8 cellular contexts compared by ENCODE assay signal in the genomic region with DNA sequence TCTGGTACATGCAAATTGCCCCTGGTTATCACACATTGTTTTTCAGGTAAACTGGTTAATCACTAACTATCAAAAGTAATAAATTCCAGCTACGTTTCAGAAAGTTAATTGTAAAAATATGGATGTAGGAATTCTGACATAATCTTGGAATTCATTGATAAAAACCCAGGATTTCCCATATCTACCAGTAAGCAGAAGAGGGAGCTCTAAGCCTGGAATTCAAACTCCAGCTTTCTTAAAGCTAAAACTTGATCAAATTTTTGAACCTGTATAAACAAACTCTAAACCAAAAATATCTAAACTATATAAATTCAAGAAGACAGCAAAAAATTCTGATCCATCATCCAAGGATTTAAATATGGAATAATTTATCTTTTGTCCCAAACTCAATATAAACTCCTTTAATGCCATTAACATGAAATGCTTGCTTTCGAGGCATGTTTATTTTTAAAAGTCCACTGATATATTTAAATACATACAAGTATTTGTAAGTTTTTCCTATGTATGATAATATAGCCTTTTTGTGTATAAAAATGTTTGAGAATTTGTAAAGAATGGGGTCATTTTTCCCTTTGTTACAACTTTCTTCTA.
DNase-seq lines count a peak whose midpoint lies in the region; ATAC-seq, FAIRE-seq and TF ChIP-seq lines count a peak whose summit lies in the region.

No MANE protein-coding gene starts in this region.

- no peak overlapping the region for H3K4me3 Mint-ChIP-seq in activated CD8-positive, alpha-beta memory T cell treated with anti-CD3 and anti-CD28 coated beads, Interleukin-2, amount 10 ng/mL, durations not matched to agents 7 days and 5 days

- H3K27ac Mint-ChIP-seq in activated CD8-positive, alpha-beta memory T cell treated with anti-CD3 and anti-CD28 coated beads, Interleukin-2, amount 10 ng/mL, durations not matched to agents 7 days and 5 days, result no peak overlapping the region

- H3K79me2 ChIP-seq in keratinocyte (ENCODE audit: control insufficient read depth, insufficient read depth, low read length), result no peaks in the 10 kb centered on the region

- no peaks in the 10 kb centered on the region for H3K27me3 ChIP-seq in A673 (replicated peaks; ENCODE audit: insufficient read depth, low read depth, low read length, poor library complexity)
- H3K27me3 ChIP-seq in HAP-1 (ENCODE audit: low read depth), result peaks cover 39% of the 10 kb centered on the region
- H3K27me3 ChIP-seq in keratinocyte (ENCODE audit: control insufficient read depth, extremely low read depth, insufficient read depth, low read length), result no peaks in the 10 kb centered on the region

- no peaks in the 10 kb centered on the region for H3K4me1 ChIP-seq in A673 (ENCODE audit: insufficient read depth, low read length, poor library complexity, severe bottlenecking)
- H3K4me1 ChIP-seq in HAP-1, result no peaks in the 10 kb centered on the region
- H3K4me1 ChIP-seq in keratinocyte (ENCODE audit: control insufficient read depth, extremely low read depth, insufficient read depth, low read length), result peaks cover 9% of the 10 kb centered on the region

- no peaks in the 10 kb centered on the region for H3K36me3 Mint-ChIP-seq in activated CD8-positive, alpha-beta memory T cell treated with anti-CD3 and anti-CD28 coated beads, Interleukin-2, amount 10 ng/mL, durations not matched to agents 7 days and 5 days

- no peak for ATAC-seq in GM18517 (IDR thresholded peaks at IDR 0.05; ENCODE audit: unreplicated experiment)
- ATAC-seq in activated CD8-positive, alpha-beta memory T cell treated with anti-CD3 and anti-CD28 coated beads, Interleukin-2, amount 10 ng/mL, durations not matched to agents 7 days and 5 days, result no peak

- no peaks in the 10 kb centered on the region for H3K4me1 Mint-ChIP-seq in activated CD8-positive, alpha-beta memory T cell treated with anti-CD3 and anti-CD28 coated beads, Interleukin-2, amount 10 ng/mL, durations not matched to agents 7 days and 5 days

- peak; percentile 79 for TF ChIP-seq CTCF in A673 (conservative IDR thresholded peaks at IDR 0.05; ENCODE audit: low read depth, low read length)
- TF ChIP-seq CTCF in VCaP (conservative IDR thresholded peaks at IDR 0.05), result peak; percentile 78
- TF ChIP-seq CTCF in keratinocyte (optimal IDR thresholded peaks at IDR 0.05 in 1 of 3, IDR thresholded peaks at IDR 0.05 in 1 of 3, conservative IDR thresholded peaks at IDR 0.05 in 1 of 3; ENCODE audit: extremely low read depth in 1 of 3, insufficient read depth in 2 of 3, low read length in 3 of 3), result peak in 2 of 3 experiments; percentile 31 to 40

- POLR2A ChIA-PET in A673 (lab: Charles Lee; ENCODE audit: low non-redundant PET), result interaction anchor here (0.5 kb wide), 1 partner anchor 1340 kb away, joined by 14 read pairs; no protein-coding TSS in a partner anchor

- H4K20me1 ChIP-seq in keratinocyte (ENCODE audit: control insufficient read depth, extremely low read depth, insufficient read depth, low read length), result no peaks in the 10 kb centered on the region

- no TSS peak for BruUV-seq in A673 (replicated peaks; lab: Mats Ljungman, UMichigan)

- H3K4me2 ChIP-seq in keratinocyte (ENCODE audit: control insufficient read depth, extremely low read depth, insufficient read depth, low read depth, low read length), result no peak overlapping the region

- CTCF ChIA-PET in A673 (lab: Charles Lee), result interaction anchor here (0.7 to 1.4 kb wide), 5 partner anchors 92 to 883 kb away, joined by 3 to 5 read pairs (median 3); no protein-coding TSS in a partner anchor
- CTCF ChIA-PET in activated CD8-positive, alpha-beta memory T cell treated with anti-CD3 and anti-CD28 coated beads, Interleukin-2, amount 10 ng/mL, durations not matched to agents 7 days and 5 days (lab: Charles Lee), result interaction anchor here (1.1 kb wide), 1 partner anchor 243 kb away, joined by 5 read pairs; no protein-coding TSS in a partner anchor

- H3K9ac ChIP-seq in keratinocyte (ENCODE audit: control insufficient read depth, extremely low read depth, insufficient read depth, low read length), result no peak overlapping the region

- H3K27ac ChIP-seq in A673 (ENCODE audit: low read depth, low read length, poor library complexity, severe bottlenecking) (no peak overlapping the region), VCaP (no peak overlapping the region), keratinocyte (ENCODE audit: control insufficient read depth, insufficient read depth, low read length) (no peak overlapping the region)

- intact Hi-C loops in A673 (cut with micrococcal nuclease; ENCODE audit: unreplicated experiment), result loop anchor here (1.0 to 10.0 kb wide), 5 partner anchors 244 to 1104 kb away; no protein-coding TSS in a partner anchor

- H3K4me3 ChIP-seq in A673 (ENCODE audit: low read depth, low read length, poor library complexity, severe bottlenecking) (no peak overlapping the region), HAP-1 (no peak overlapping the region), keratinocyte (ENCODE audit: control insufficient read depth in 2 of 3, extremely low read depth in 1 of 3, insufficient read depth in 2 of 3, low read depth in 1 of 3, low read length in 3 of 3) (no peak overlapping the region)

- no peaks in the 10 kb centered on the region for H3K27me3 Mint-ChIP-seq in activated CD8-positive, alpha-beta memory T cell treated with anti-CD3 and anti-CD28 coated beads, Interleukin-2, amount 10 ng/mL, durations not matched to agents 7 days and 5 days

- peak; percentile 62 for FAIRE-seq in keratinocyte (lab: Jason Lieb, UNC)

- H3K36me3 ChIP-seq in A673 (ENCODE audit: insufficient read depth, low read length, poor library complexity, severe bottlenecking) (no peaks in the 10 kb centered on the region), HAP-1 (replicated peaks) (no peaks in the 10 kb centered on the region), keratinocyte (ENCODE audit: control insufficient read depth in 2 of 2, extremely low read depth in 1 of 2, insufficient read depth in 2 of 2, low read length in 2 of 2) (no peaks in the 10 kb centered on the region)

- H3K9me3 ChIP-seq in A673 (ENCODE audit: low read depth, low read length, poor library complexity, severe bottlenecking) (no peaks in the 10 kb centered on the region), HAP-1 (no peaks in the 10 kb centered on the region), keratinocyte (ENCODE audit: control insufficient read depth, low read depth, low read length) (no peaks in the 10 kb centered on the region)

- peak; percentile 46 for DNase-seq in A673 (ENCODE audit: low spot score)
- DNase-seq in HAP-1 (ENCODE audit: low spot score in 2 of 2), result peak; percentile 13 to 59
- DNase-seq in keratinocyte (ENCODE audit: low read depth, low spot score), result no peak
- no peak for DNase-seq in stimulated activated naive CD4-positive, alpha-beta T cell treated with Interleukin-2 at 50 U/mL for 16 hours (lab: John Stamatoyannopoulos, UW)
- no peak for DNase-seq in activated CD8-positive, alpha-beta memory T cell treated with anti-CD3 and anti-CD28 coated beads, Interleukin-2, amount 10 ng/mL, durations not matched to agents 7 days and 5 days
- DNase-seq in HK-2 (ENCODE audit: unreplicated experiment), result no peak

- H3K9me3 Mint-ChIP-seq in activated CD8-positive, alpha-beta memory T cell treated with anti-CD3 and anti-CD28 coated beads, Interleukin-2, amount 10 ng/mL, durations not matched to agents 7 days and 5 days (ENCODE audit: low read depth), result no peaks in the 10 kb centered on the region

- in situ Hi-C loops in HAP-1 (cut with MboI; ENCODE audit: low sequenced_read_pairs), result loop anchor here (10.0 kb wide), 1 partner anchor 244 kb away; no protein-coding TSS in a partner anchor

- no peak overlapping the region for H2AFZ ChIP-seq in keratinocyte (ENCODE audit: control insufficient read depth, low read length)

- no peaks in the 10 kb centered on the region for H3K9me1 ChIP-seq in keratinocyte (ENCODE audit: control insufficient read depth, extremely low read depth, insufficient read depth, low read length)

- dilution Hi-C loops in keratinocyte (cut with MboI; ENCODE audit: extremely low pct_ligation_motif_present, low sequenced_read_pairs), result no loop called here

Comparison
In these comparisons a context has a peak if more than half of its experiments do, and no peak if none do; other contexts are left out.
1. DNase-seq: peak in A673 (single experiment) and HAP-1 (2 of 2); none in keratinocyte (single experiment), stimulated activated naive CD4-positive, alpha-beta T cell treated with Interleukin-2 at 50 U/mL for 16 hours (single experiment), activated CD8-positive, alpha-beta memory T cell treated with anti-CD3 and anti-CD28 coated beads, Interleukin-2, amount 10 ng/mL, durations not matched to agents 7 days and 5 days (single experiment) and HK-2 (single experiment).
2. Peak in every context shown above with its lines, with median percentiles within 50 percentile points of each other: CTCF ChIP-seq.